In the genomic region with DNA sequence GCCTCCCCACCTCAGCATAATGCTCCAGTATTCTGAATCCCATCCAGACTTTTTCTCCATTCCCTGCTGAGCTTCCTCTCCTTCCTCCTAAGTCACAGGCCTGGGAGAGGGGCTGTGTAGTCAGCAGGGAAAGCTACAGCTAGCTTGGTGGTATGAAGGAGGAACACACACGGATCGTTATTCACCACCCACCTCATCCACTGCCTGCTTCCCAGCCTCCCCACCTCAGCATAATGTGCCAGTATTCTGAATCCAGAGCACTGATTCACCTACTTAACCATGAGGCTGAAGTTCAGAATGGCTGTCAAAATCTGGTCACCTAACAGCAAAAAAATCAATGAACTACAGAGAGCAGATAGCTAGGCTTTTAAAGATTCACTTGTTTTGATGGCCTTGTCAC, we compare ENCODE assay signal across 24 cellular contexts.
DNase-seq lines count a peak whose midpoint lies in the region; ATAC-seq and TF ChIP-seq lines count a peak whose summit lies in the region.
"Had no signal": no experiment of that assay in that cellular context is flagged by ENCODE, and none has a peak within 500 bp of the region (broad histone marks: within the 10 kb centered on the region; RNA-seq: fewer than 3 reads in every experiment).

No MANE protein-coding gene starts in this region.

- peak; percentile 14 for ATAC-seq in foreskin keratinocyte
- no peak for ATAC-seq in PC-3
- no peak for ATAC-seq in HG02610 (IDR thresholded peaks at IDR 0.05; ENCODE audit: unreplicated experiment)
- ATAC-seq: HepG2 had no signal

- no TSS peak for BruUV-seq in PC-3 (replicated peaks; lab: Mats Ljungman, UMichigan)

- no peak overlapping the region for H2AFZ ChIP-seq in PC-3 (ENCODE audit: low read length)
- H2AFZ ChIP-seq: PC-9 had no signal

- no peak overlapping the region for H3K4me3 ChIP-seq in PC-3 (ENCODE audit: low read length)
- H3K4me3 ChIP-seq: BLaER1 treated with 17β-estradiol and CSF1 and Interleukin-3, amounts not matched to agents 10 nM and 100 nM; PC-9 had no signal

- no peaks in the 10 kb centered on the region for H3F3A ChIP-seq in PC-3 (ENCODE audit: low read length, unreplicated experiment)

- no peaks in the 10 kb centered on the region for H4K20me1 ChIP-seq in PC-3 (ENCODE audit: low read length)
- H4K20me1 ChIP-seq: BLaER1 treated with 17β-estradiol and CSF1 and Interleukin-3, amounts not matched to agents 10 nM and 100 nM had no signal

- no peak overlapping the region for H3K9ac ChIP-seq in PC-3 (ENCODE audit: low read length)
- H3K9ac ChIP-seq: BLaER1 treated with 17β-estradiol and CSF1 and Interleukin-3, amounts not matched to agents 10 nM and 100 nM; SK-N-SH had no signal

- no peak for TF ChIP-seq CTCF in foreskin keratinocyte (conservative IDR thresholded peaks at IDR 0.05)
- TF ChIP-seq CTCF in PC-3 (conservative IDR thresholded peaks at IDR 0.05; ENCODE audit: low read depth, low read length): no peak

- DNase-seq in A172 (ENCODE audit: low spot score) (peak; percentile 2), HT1080 (ENCODE audit: low read depth) (peak; percentile 47), amniotic epithelial cell (ENCODE audit: low read depth) (peak; percentile 58), foreskin keratinocyte (peak in 1 of 2 donors; percentile 49), PC-3 (no peak), T-helper 9 cell (no peak), NCI-H82 treated with DMSO at 0.1 percent for 48 hours (lab: John Stamatoyannopoulos, UW; ENCODE audit: unreplicated experiment) (no peak)
- DNase-seq: AML-193; CD4-positive, alpha-beta T cell; DMS53; GF-D8; Kasumi-1; NCI-H1105; NCI-H1436 treated with DMSO at 0.1 percent for 48 hours; NCI-H187 treated with DMSO at 0.1 percent for 48 hours; NCI-H2171 treated with DMSO at 0.1 percent for 48 hours; NCI-H524; NCI-H748 treated with DMSO at 0.1 percent for 48 hours; PC-9; SK-N-SH; SW 1271 had no signal

- no peak overlapping the region for H3K4me2 ChIP-seq in PC-3 (ENCODE audit: low read length)
- H3K4me2 ChIP-seq: BLaER1 treated with 17β-estradiol and CSF1 and Interleukin-3, amounts not matched to agents 10 nM and 100 nM; PC-9; SK-N-SH had no signal

- intact Hi-C loops in PC-3 (cut with micrococcal nuclease): no loop called here

- CTCF ChIA-PET in PC-3 (lab: Charles Lee): no interaction called here

- H3K4me1 ChIP-seq in foreskin keratinocyte (peaks cover 51% of the 10 kb centered on the region), PC-3 (ENCODE audit: insufficient read depth, low read length) (no peaks in the 10 kb centered on the region)
- H3K4me1 ChIP-seq: BLaER1 treated with 17β-estradiol and CSF1 and Interleukin-3, amounts not matched to agents 10 nM and 100 nM had no signal

- POLR2A ChIA-PET in PC-3 (lab: Charles Lee; ENCODE audit: unreplicated experiment): no interaction called here

- H3K36me3 ChIP-seq in PC-3 (ENCODE audit: low read depth, low read length): no peaks in the 10 kb centered on the region
- H3K36me3 ChIP-seq: BLaER1 treated with 17β-estradiol and CSF1 and Interleukin-3, amounts not matched to agents 10 nM and 100 nM had no signal

- no peaks in the 10 kb centered on the region for H3K79me2 ChIP-seq in PC-3 (ENCODE audit: low read length)

- H3K9me2 ChIP-seq in PC-3 (replicated peaks; ENCODE audit: low read length): no peaks in the 10 kb centered on the region
- H3K9me2 ChIP-seq: SK-N-SH had no signal

- H3K9me3 ChIP-seq in PC-3 (ENCODE audit: low read length): no peaks in the 10 kb centered on the region
- H3K9me3 ChIP-seq: BLaER1 treated with 17β-estradiol and CSF1 and Interleukin-3, amounts not matched to agents 10 nM and 100 nM; SK-N-SH had no signal

- no peak overlapping the region for H3K27ac ChIP-seq in foreskin keratinocyte
- no peak overlapping the region for H3K27ac ChIP-seq in PC-3 (ENCODE audit: low read length)
- H3K27ac ChIP-seq: BLaER1 treated with 17β-estradiol and CSF1 and Interleukin-3, amounts not matched to agents 10 nM and 100 nM; PC-9 had no signal

- H3K27me3 ChIP-seq in foreskin keratinocyte: no peaks in the 10 kb centered on the region
- no peaks in the 10 kb centered on the region for H3K27me3 ChIP-seq in PC-3 (ENCODE audit: low read length)
- H3K27me3 ChIP-seq: BLaER1 treated with 17β-estradiol and CSF1 and Interleukin-3, amounts not matched to agents 10 nM and 100 nM had no signal

Comparison
In these comparisons a context has a peak if more than half of its experiments do, and no peak if none do; other contexts are left out.
1. DNase-seq: peak in A172 (single experiment), HT1080 (single experiment) and amniotic epithelial cell (single experiment); none in PC-3 (single experiment), T-helper 9 cell (single experiment) and NCI-H82 treated with DMSO at 0.1 percent for 48 hours (single experiment).